In the genomic region with DNA sequence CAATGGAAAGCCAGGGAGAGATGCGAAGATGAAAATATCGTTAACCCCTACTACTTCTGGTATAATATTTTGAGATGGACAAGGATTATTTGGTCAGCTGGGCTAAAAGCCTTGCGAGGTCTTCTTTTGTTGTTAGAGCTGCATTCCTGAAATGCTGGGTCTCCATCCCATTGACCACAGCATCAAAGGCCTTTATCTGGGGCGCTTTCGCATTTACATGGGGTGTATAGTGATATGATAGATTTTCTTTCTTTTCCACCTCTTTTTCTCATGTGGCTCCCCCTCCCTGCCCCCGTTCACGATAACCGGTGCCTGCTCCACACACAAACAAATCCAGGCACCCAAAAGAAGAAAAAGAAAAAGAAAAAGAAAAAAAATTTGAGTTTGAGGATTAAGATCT, we compare ENCODE assay signal across 12 cellular contexts.
A peak's percentile ranks its signal among the peaks of the same experiment; 100 is the strongest.
DNase-seq lines count a peak whose midpoint lies in the region; ATAC-seq and TF ChIP-seq lines count a peak whose summit lies in the region.
"Had no signal": no experiment of that assay in that cellular context is flagged by ENCODE, and none has a peak within 500 bp of the region (broad histone marks: within the 10 kb centered on the region; RNA-seq: fewer than 3 reads in every experiment).

No MANE protein-coding gene starts in this region.

- BruUV-seq in A673 (replicated peaks; lab: Mats Ljungman, UMichigan), result no TSS peak

- no peak overlapping the region for H3K4ac ChIP-seq in neuronal stem cell (ENCODE audit: low read length)

- H3K27me3 ChIP-seq in A673 (replicated peaks; ENCODE audit: insufficient read depth, low read depth, low read length, poor library complexity), result no peaks in the 10 kb centered on the region
- H3K27me3 ChIP-seq in SJCRH30, result no peaks in the 10 kb centered on the region
- H3K27me3 ChIP-seq in gastroesophageal sphincter, result peaks cover 6% of the 10 kb centered on the region
- no peaks in the 10 kb centered on the region for H3K27me3 ChIP-seq in neuronal stem cell (ENCODE audit: control insufficient read depth in 3 of 3, insufficient read depth in 3 of 3, low read depth in 1 of 3, low read length in 3 of 3)

- CTCF ChIA-PET in A673 (lab: Charles Lee) (interaction anchor here (0.7 kb wide), 1 partner anchor 193 kb away, joined by 5 read pairs; no protein-coding TSS in a partner anchor), GM10248 (lab: Yijun Ruan, JAX) (no interaction called here)

- intact Hi-C loops in A673 (cut with micrococcal nuclease; ENCODE audit: unreplicated experiment), result no loop called here

- H3K27ac ChIP-seq in A673 (ENCODE audit: low read depth, low read length, poor library complexity, severe bottlenecking), result peak overlapping the region; percentile 69
- H3K27ac ChIP-seq in SJCRH30, result peak overlapping the region; percentile 93
- peak overlapping the region in 3 of 4 donors; percentile 41 to 48 (median 47) for H3K27ac ChIP-seq in gastroesophageal sphincter
- H3K27ac ChIP-seq in neuronal stem cell (replicated peaks; ENCODE audit: low read length), result peak overlapping the region; percentile 53
- no peak overlapping the region for H3K27ac ChIP-seq in substantia nigra (ENCODE audit: low read depth, low read length, poor library complexity, severe bottlenecking)

- H3K36me3 ChIP-seq in A673 (ENCODE audit: insufficient read depth, low read length, poor library complexity, severe bottlenecking) (no peaks in the 10 kb centered on the region), SJCRH30 (no peaks in the 10 kb centered on the region; the same call in 1 of the 2 replicates), gastroesophageal sphincter (peaks cover 0 to 3% of the 10 kb centered on the region in 2 donors), neuronal stem cell (replicated peaks in 1 of 2; ENCODE audit: control insufficient read depth in 2 of 2, insufficient read depth in 2 of 2, low read length in 2 of 2) (no peaks in the 10 kb centered on the region)

- H2AK5ac ChIP-seq in neuronal stem cell (ENCODE audit: low read depth, low read length), result no peak overlapping the region

- H3K4me2 ChIP-seq in neuronal stem cell (ENCODE audit: insufficient read depth, low read length, poor library complexity, severe bottlenecking), result peak overlapping the region; percentile 32

- no peak overlapping the region for H4K91ac ChIP-seq in neuronal stem cell (ENCODE audit: low read depth, low read length, poor library complexity)

- no peak for TF ChIP-seq EP300 in gastroesophageal sphincter (IDR thresholded peaks at IDR 0.05)

- H2AFZ ChIP-seq in neuronal stem cell (ENCODE audit: low read length), result peak overlapping the region; percentile 5

- no peak overlapping the region for H3K18ac ChIP-seq in neuronal stem cell (ENCODE audit: low read length)

- 39 to 71% methylated on average over 6 to 8 of the region's 8 CpGs for WGBS in gastroesophageal sphincter (ENCODE audit: low coverage in 1 of 2), 2 donors
- WGBS in neuronal stem cell (ENCODE audit: extremely low coverage in 2 of 2, insufficient read length in 2 of 2, insufficient replicate concordance in 1 of 2), 2 donors, result no CpG with 5 or more reads among the region's 8 CpGs

- H3K14ac ChIP-seq in neuronal stem cell (ENCODE audit: low read length), result no peak overlapping the region

- H3K9me3 ChIP-seq in A673 (ENCODE audit: low read depth, low read length, poor library complexity, severe bottlenecking), result no peaks in the 10 kb centered on the region
- no peaks in the 10 kb centered on the region for H3K9me3 ChIP-seq in SJCRH30 (replicated peaks)
- H3K9me3 ChIP-seq in gastroesophageal sphincter, result no peaks in the 10 kb centered on the region
- H3K9me3 ChIP-seq in neuronal stem cell (replicated peaks in 1 of 2; ENCODE audit: control insufficient read depth in 2 of 2, insufficient read depth in 1 of 2, low read depth in 1 of 2, low read length in 2 of 2), result no peaks in the 10 kb centered on the region

- no peak overlapping the region for H2BK5ac ChIP-seq in neuronal stem cell (ENCODE audit: low read length)

- H4K8ac ChIP-seq in neuronal stem cell (ENCODE audit: low read depth, low read length), result no peak overlapping the region

- peaks cover 43% of the 10 kb centered on the region for H3K4me1 ChIP-seq in A673 (ENCODE audit: insufficient read depth, low read length, poor library complexity, severe bottlenecking)
- peaks cover 29% of the 10 kb centered on the region for H3K4me1 ChIP-seq in SJCRH30
- peaks cover 0 to 11% (median 4%) of the 10 kb centered on the region in 3 donors for H3K4me1 ChIP-seq in gastroesophageal sphincter
- H3K4me1 ChIP-seq in neuronal stem cell (ENCODE audit: control insufficient read depth in 2 of 2, insufficient read depth in 1 of 2, low read depth in 1 of 2, low read length in 2 of 2), result peaks cover 30 to 43% of the 10 kb centered on the region in 2 donors

- no peak for TF ChIP-seq POLR2A in gastroesophageal sphincter (IDR thresholded peaks at IDR 0.05)

- no peak overlapping the region for H3K9ac ChIP-seq in neuronal stem cell (ENCODE audit: low read depth, low read length, poor library complexity)

- no peak overlapping the region for H2BK15ac ChIP-seq in neuronal stem cell (ENCODE audit: low read length)

- ATAC-seq in gastroesophageal sphincter, result no peak
- ATAC-seq: activated naive CD8-positive, alpha-beta T cell treated with anti-CD3 and anti-CD28 coated beads, Interleukin-2, amount 50 U/mL, for 24 hours; natural killer cell; stimulated activated naive CD8-positive, alpha-beta T cell treated with anti-CD3 and anti-CD28 coated beads, Interleukin-15, Interleukin-2, amounts not matched to agents 100 U/mL and 50 U/mL, for 24 hours had no signal

- POLR2A ChIA-PET in A673 (lab: Charles Lee; ENCODE audit: low non-redundant PET), result no interaction called here
- POLR2A ChIA-PET in GM10248 (lab: Yijun Ruan, JAX), result no interaction called here

- H2BK12ac ChIP-seq in neuronal stem cell (ENCODE audit: low read length), result no peak overlapping the region

- H3K79me1 ChIP-seq in neuronal stem cell (ENCODE audit: low read depth, low read length), result no peaks in the 10 kb centered on the region

- no peak for TF ChIP-seq CTCF in A673 (conservative IDR thresholded peaks at IDR 0.05; ENCODE audit: low read depth, low read length)
- TF ChIP-seq CTCF in gastroesophageal sphincter (IDR thresholded peaks at IDR 0.05), result no peak
- TF ChIP-seq CTCF in GM10248 (IDR thresholded peaks at IDR 0.05; ENCODE audit: control extremely low read depth, extremely low read depth, low read depth, missing control alignments), result no peak

- H3K4me3 ChIP-seq in A673 (ENCODE audit: low read depth, low read length, poor library complexity, severe bottlenecking), result peak overlapping the region; percentile 28
- H3K4me3 ChIP-seq in SJCRH30, result peak overlapping the region; percentile 42
- H3K4me3 ChIP-seq in gastroesophageal sphincter, result peak overlapping the region in 1 of 2 donors; percentile 41
- no peak overlapping the region for H3K4me3 ChIP-seq in neuronal stem cell (ENCODE audit: low read length in 2 of 2)

- H2BK120ac ChIP-seq in neuronal stem cell (ENCODE audit: low read depth, low read length), result no peak overlapping the region

- H3K23ac ChIP-seq in neuronal stem cell (ENCODE audit: low read depth, low read length, poor library complexity), result no peak overlapping the region

- DNase-seq in A673 (ENCODE audit: low spot score), result no peak
- DNase-seq in SJCRH30, result peak; percentile 56 to 60
- DNase-seq in neuronal stem cell (ENCODE audit: low spot score), result peak; percentile 62
- no peak for DNase-seq in substantia nigra (lab: John Stamatoyannopoulos, UW)
- DNase-seq in H4 (ENCODE audit: low spot score), result no peak
- no peak for DNase-seq in GM10248 (ENCODE audit: extremely low spot score)
- DNase-seq in NCI-H2081 (lab: John Stamatoyannopoulos, UW), result no peak
- DNase-seq: activated naive CD8-positive, alpha-beta T cell treated with anti-CD3 and anti-CD28 coated beads, Interleukin-2, amount 50 U/mL, for 24 hours; activated T-cell treated with anti-CD3 and anti-CD28 coated beads for 4 hours; natural killer cell; stimulated activated naive CD8-positive, alpha-beta T cell treated with anti-CD3 and anti-CD28 coated beads, Interleukin-15, Interleukin-2, amounts not matched to agents 100 U/mL and 50 U/mL, for 24 hours had no signal

Comparison
In these comparisons a context has a peak if more than half of its experiments do, and no peak if none do; other contexts are left out.
1. DNase-seq: peak in SJCRH30 (2 of 2) and neuronal stem cell (single experiment); none in A673 (single experiment), substantia nigra (0 of 49), H4 (single experiment), GM10248 (single experiment) and NCI-H2081 (0 of 2).
2. H3K4me3 ChIP-seq: peak in A673 (single experiment) and SJCRH30 (single experiment); none in neuronal stem cell (0 of 2).